ENCODE assay signal across 21 cellular contexts in the genomic region with DNA sequence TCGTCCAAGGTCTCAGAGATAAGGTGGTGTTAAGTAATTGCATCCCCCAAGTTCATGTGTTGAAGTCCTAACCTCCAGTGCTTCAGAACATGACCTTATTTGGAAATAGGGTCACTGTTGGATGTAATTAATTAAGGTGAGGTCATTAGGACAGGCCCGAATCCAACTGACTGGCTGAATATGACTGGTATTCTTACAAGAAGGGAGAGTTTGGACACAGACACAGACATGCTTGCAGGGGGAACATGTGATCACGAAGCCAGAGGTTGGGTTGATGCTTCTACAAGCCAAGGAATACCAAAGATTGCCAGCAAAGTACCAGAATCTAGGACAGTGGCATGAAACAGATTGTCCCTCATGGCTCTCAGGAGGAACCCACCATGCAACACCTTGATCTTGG.
"Had no signal": no experiment of that assay in that cellular context is flagged by ENCODE, and none has a peak within 500 bp of the region (broad histone marks: within the 10 kb centered on the region; RNA-seq: fewer than 3 reads in every experiment).

No MANE protein-coding gene starts in this region.

- ATAC-seq: esophagus mucosa; left colon; naive thymus-derived CD8-positive, alpha-beta T cell; stimulated activated effector memory CD8-positive, alpha-beta T cell treated with anti-CD3 and anti-CD28 coated beads, Interleukin-12 subunit alpha, Interleukin-12 subunit beta, amount 100 ng/mL, for 72 hours; T-helper 17 cell; WTC11 had no signal

- H3K27ac ChIP-seq: colonic mucosa, SJCRH30 had no signal

- H3K27me3 ChIP-seq: adrenal gland, colonic mucosa, SJCRH30, thyroid gland had no signal

- H3K4me3 ChIP-seq: adrenal gland, colonic mucosa, mucosa of descending colon, SJCRH30, thyroid gland had no signal

- H3K4me1 ChIP-seq: adrenal gland, colonic mucosa, thyroid gland had no signal

- DNase-seq: activated CD4-positive, alpha-beta memory T cell treated with anti-CD3 and anti-CD28 coated beads, Interleukin-2, amount 10 ng/mL, durations not matched to agents 7 days and 5 days; activated CD4-positive, alpha-beta T cell treated with anti-CD3 and anti-CD28 coated beads for 4 hours; activated effector memory CD4-positive, alpha-beta T cell treated with Interleukin-2 at 50 U/mL for 16 hours; activated naive CD4-positive, alpha-beta T cell treated with anti-CD3 and anti-CD28 coated beads, Interleukin-2, amount 50 U/mL, for 16 hours; activated T-cell treated with anti-CD3 and anti-CD28 coated beads, Interleukin-2, amount 50 U/mL, for 24 hours; adrenal gland; central memory CD4-positive, alpha-beta T cell; colonic mucosa; foreskin melanocyte; left colon; mucosa of descending colon; naive thymus-derived CD8-positive, alpha-beta T cell; nucleus accumbens; SJCRH30; stimulated activated CD4-positive, alpha-beta T cell treated with anti-CD3 and anti-CD28 coated beads, Interleukin-12 subunit alpha, Interleukin-12 subunit beta, amount 100 ng/mL, for 4 hours; stimulated activated CD4-positive, alpha-beta T cell treated with anti-CD3 and anti-CD28 coated beads, Interleukin-2, amount 100 ng/mL, for 24 hours; T-helper 17 cell; thyroid gland had no signal

- H3K36me3 ChIP-seq: adrenal gland, colonic mucosa, SJCRH30, thyroid gland had no signal

- H3K9me3 ChIP-seq: adrenal gland, colonic mucosa, mucosa of descending colon, SJCRH30, thyroid gland had no signal
